In the genomic region with DNA sequence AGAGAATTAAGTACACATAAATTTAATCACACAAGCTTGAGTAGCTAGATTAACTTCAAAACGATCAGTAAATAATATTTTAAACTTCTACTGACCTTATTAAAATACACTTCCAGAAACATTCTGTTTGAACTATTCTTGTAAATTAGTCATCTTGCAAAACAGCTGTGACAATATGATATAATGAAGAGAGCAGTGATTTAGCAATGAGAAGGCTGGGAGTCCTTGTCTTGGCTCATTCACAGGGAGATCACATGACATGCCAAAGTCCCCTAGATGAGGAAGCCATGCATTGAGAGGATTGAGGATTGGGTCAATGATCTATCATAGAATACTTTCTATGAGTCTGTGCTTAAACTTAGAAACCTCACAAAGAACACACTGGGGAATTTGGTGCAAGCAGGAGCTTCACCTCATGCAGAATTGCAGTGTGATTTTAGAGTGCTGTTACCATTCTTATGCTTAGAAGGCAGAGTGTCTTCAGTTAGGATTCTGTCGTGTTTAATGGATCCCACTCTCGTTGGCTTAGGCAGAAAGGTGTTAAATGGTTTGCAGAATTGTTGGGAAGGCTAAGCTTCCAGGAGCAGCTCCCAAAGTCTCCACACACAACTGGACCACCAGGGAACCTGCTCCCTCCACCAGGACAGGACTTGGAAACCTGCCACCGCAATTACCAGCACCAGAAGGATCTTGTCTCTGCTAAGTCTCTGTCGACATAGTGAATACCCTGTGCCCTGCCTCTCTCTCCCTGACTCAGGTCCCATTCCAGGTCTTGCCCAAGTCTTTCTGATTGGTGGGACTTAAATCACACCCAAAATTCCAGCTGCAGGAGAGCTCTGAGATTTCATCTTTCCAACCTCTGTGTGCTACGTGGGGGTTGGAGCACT, we compare ENCODE assay signal across 11 cellular contexts.
DNase-seq lines count a peak whose midpoint lies in the region; ATAC-seq, FAIRE-seq and TF ChIP-seq lines count a peak whose summit lies in the region.
"Had no signal": no experiment of that assay in that cellular context is flagged by ENCODE, and none has a peak within 500 bp of the region (broad histone marks: within the 10 kb centered on the region; RNA-seq: fewer than 3 reads in every experiment).

No MANE protein-coding gene starts in this region.

- H2AFZ ChIP-seq in astrocyte (ENCODE audit: low read depth, low read length), result no peak overlapping the region
- H2AFZ ChIP-seq in OCI-LY7 (ENCODE audit: low read length), result no peak overlapping the region

- ATAC-seq in left cardiac atrium (peak; percentile 67 to 90), GM21576 (IDR thresholded peaks at IDR 0.05; ENCODE audit: unreplicated experiment) (no peak)

- FAIRE-seq in astrocyte (lab: Jason Lieb, UNC), result no peak

- TF ChIP-seq POLR2A in prostate gland (IDR thresholded peaks at IDR 0.05), result no peak

- intact Hi-C loops in left cardiac atrium (cut with DNase I) (no loop called here), prostate gland (cut with DNase I) (no loop called here), OCI-LY7 (cut with micrococcal nuclease; ENCODE audit: unreplicated experiment) (no loop called here)

- TF ChIP-seq CTCF in astrocyte (IDR thresholded peaks at IDR 0.05; ENCODE audit: insufficient read depth, low read depth, low read length), result no peak
- TF ChIP-seq CTCF in prostate gland (IDR thresholded peaks at IDR 0.05), result no peak
- no peak for TF ChIP-seq CTCF in OCI-LY7 (conservative IDR thresholded peaks at IDR 0.05; ENCODE audit: low read length)

- 21% methylated on average over 6 of the region's 6 CpGs for WGBS in prostate gland

- H3K9me3 Mint-ChIP-seq in astrocyte (ENCODE audit: unreplicated experiment), result no peaks in the 10 kb centered on the region

- H3K4me3 Mint-ChIP-seq in astrocyte (ENCODE audit: unreplicated experiment), result no peak overlapping the region

- POLR2A ChIA-PET in OCI-LY7 (lab: Charles Lee), result no interaction called here

- H3K9me2 ChIP-seq in OCI-LY7 (ENCODE audit: insufficient read depth, low read length), result no peaks in the 10 kb centered on the region

- H3K4me1 Mint-ChIP-seq in astrocyte (ENCODE audit: low read depth, unreplicated experiment), result peaks cover 8% of the 10 kb centered on the region

- H3K27ac Mint-ChIP-seq in astrocyte (ENCODE audit: unreplicated experiment), result no peak overlapping the region

- H3K79me2 ChIP-seq in astrocyte (ENCODE audit: insufficient read depth, low read length) (no peaks in the 10 kb centered on the region), OCI-LY7 (ENCODE audit: insufficient read depth, low read depth, low read length) (no peaks in the 10 kb centered on the region)

- no TSS peak for BruUV-seq in OCI-LY7 (replicated peaks; lab: Mats Ljungman, UMichigan)

- H3K36me3 ChIP-seq in astrocyte (ENCODE audit: insufficient read depth, low read length) (no peaks in the 10 kb centered on the region), prostate gland (no peaks in the 10 kb centered on the region), OCI-LY7 (ENCODE audit: insufficient read depth, low read length) (no peaks in the 10 kb centered on the region)
- H3K36me3 ChIP-seq: BLaER1 treated with 17β-estradiol and CSF1 and Interleukin-3, amounts not matched to agents 10 nM and 100 nM; SJSA1 had no signal

- peaks cover 8% of the 10 kb centered on the region for H3K36me3 Mint-ChIP-seq in astrocyte (ENCODE audit: low read depth, unreplicated experiment)

- H3K9me3 ChIP-seq in astrocyte (ENCODE audit: insufficient read depth, low read depth, low read length) (no peaks in the 10 kb centered on the region), prostate gland (no peaks in the 10 kb centered on the region), OCI-LY7 (ENCODE audit: low read length) (no peaks in the 10 kb centered on the region)
- H3K9me3 ChIP-seq: BLaER1 treated with 17β-estradiol and CSF1 and Interleukin-3, amounts not matched to agents 10 nM and 100 nM; SJSA1 had no signal

- H4K20me1 ChIP-seq in astrocyte (ENCODE audit: insufficient read depth, low read length) (no peaks in the 10 kb centered on the region), OCI-LY7 (ENCODE audit: insufficient read depth, low read length) (no peaks in the 10 kb centered on the region)
- H4K20me1 ChIP-seq: BLaER1 treated with 17β-estradiol and CSF1 and Interleukin-3, amounts not matched to agents 10 nM and 100 nM had no signal

- no peak overlapping the region for H3K9ac ChIP-seq in astrocyte (ENCODE audit: low read length)
- H3K9ac ChIP-seq: BLaER1 treated with 17β-estradiol and CSF1 and Interleukin-3, amounts not matched to agents 10 nM and 100 nM had no signal

- no peaks in the 10 kb centered on the region for H3K27me3 ChIP-seq in astrocyte (ENCODE audit: insufficient read depth, low read length)
- H3K27me3 ChIP-seq in prostate gland (replicated peaks; ENCODE audit: insufficient read depth), result no peaks in the 10 kb centered on the region
- H3K27me3 ChIP-seq: BLaER1 treated with 17β-estradiol and CSF1 and Interleukin-3, amounts not matched to agents 10 nM and 100 nM; SJSA1 had no signal

- H3K27me3 Mint-ChIP-seq in astrocyte (ENCODE audit: low read depth, unreplicated experiment), result peaks cover 2% of the 10 kb centered on the region

- H3K4me3 ChIP-seq in astrocyte (ENCODE audit: insufficient read depth, low read depth, low read length) (no peak overlapping the region), prostate gland (no peak overlapping the region), OCI-LY7 (ENCODE audit: low read depth, low read length, poor library complexity, severe bottlenecking) (no peak overlapping the region)
- H3K4me3 ChIP-seq: BLaER1 treated with 17β-estradiol and CSF1 and Interleukin-3, amounts not matched to agents 10 nM and 100 nM; SJSA1 had no signal

- H3K27ac ChIP-seq in astrocyte (ENCODE audit: low read depth, low read length) (no peak overlapping the region), prostate gland (peak overlapping the region; percentile 43), OCI-LY7 (ENCODE audit: low read depth, low read length, poor library complexity, severe bottlenecking) (no peak overlapping the region)
- H3K27ac ChIP-seq: SJSA1 had no signal

- H3K4me2 ChIP-seq in astrocyte (ENCODE audit: low read length) (no peak overlapping the region), OCI-LY7 (ENCODE audit: low read length) (no peak overlapping the region)

- CTCF ChIA-PET in OCI-LY7 (lab: Charles Lee; ENCODE audit: unreplicated experiment), result no interaction called here

- H3K4me1 ChIP-seq in astrocyte (ENCODE audit: insufficient read depth, low read length) (no peaks in the 10 kb centered on the region), prostate gland (replicated peaks) (peaks cover 3% of the 10 kb centered on the region), OCI-LY7 (ENCODE audit: insufficient read depth, low read length, poor library complexity, severe bottlenecking) (no peaks in the 10 kb centered on the region)

- peak; percentile 12 for DNase-seq in ELR (ENCODE audit: low read depth)
- DNase-seq in astrocyte (ENCODE audit: low read depth), result peak; percentile 10
- peak; percentile 38 for DNase-seq in left cardiac atrium
- DNase-seq in prostate gland (ENCODE audit: low spot score), result peak; percentile 34
- no peak for DNase-seq in stimulated activated CD8-positive, alpha-beta memory T cell treated with anti-CD3 and anti-CD28 coated beads, Interleukin-4, amount 100 ng/mL, for 48 hours
- DNase-seq in OCI-LY7 (ENCODE audit: low spot score), result no peak
- no peak for DNase-seq in NCI-H526 (lab: John Stamatoyannopoulos, UW)
- DNase-seq: NCI-H1930 had no signal

Comparison
In these comparisons a context has a peak if more than half of its experiments do, and no peak if none do; other contexts are left out.
1. DNase-seq: peak in ELR (single experiment), astrocyte (single experiment), left cardiac atrium (single experiment) and prostate gland (single experiment); none in stimulated activated CD8-positive, alpha-beta memory T cell treated with anti-CD3 and anti-CD28 coated beads, Interleukin-4, amount 100 ng/mL, for 48 hours (single experiment), OCI-LY7 (single experiment) and NCI-H526 (0 of 2).
2. H3K27ac ChIP-seq: peak in prostate gland (2 of 2); none in astrocyte (single experiment) and OCI-LY7 (single experiment).